In the genomic region with DNA sequence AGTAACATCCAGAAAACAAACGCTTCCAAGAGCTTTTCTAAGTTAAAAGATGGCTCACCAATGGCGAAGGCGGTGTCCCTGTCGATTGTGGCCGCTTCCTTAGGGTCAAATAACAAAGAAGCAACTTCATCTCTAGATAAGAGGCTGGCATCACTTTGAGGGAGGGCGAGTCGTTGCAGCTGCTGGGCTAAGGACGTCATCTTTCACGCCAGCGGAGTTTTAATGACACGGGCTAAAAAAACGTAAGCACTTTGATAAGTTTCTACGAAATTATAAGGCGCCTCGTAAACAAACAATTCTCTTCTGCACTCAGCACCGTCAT, we compare ENCODE assay signal across 8 cellular contexts. TPM values are rescaled to one million over a fixed set of nuclear protein-coding genes. Genes with fewer than 3 reads are reported as not detected.
DNase-seq lines count a peak whose midpoint lies in the region; ATAC-seq and TF ChIP-seq lines count a peak whose summit lies in the region.

No MANE protein-coding gene starts in this region.

- H3K4me3 ChIP-seq in SJSA1 (peak overlapping the region; percentile 56), neural progenitor cell (peak overlapping the region; percentile 68)

- H3K27me3 Mint-ChIP-seq in neural progenitor cell (ENCODE audit: insufficient read depth, low read depth) = no peaks in the 10 kb centered on the region

- H3K9me3 Mint-ChIP-seq in neural progenitor cell = no peaks in the 10 kb centered on the region

- no peaks in the 10 kb centered on the region for H3K9me3 ChIP-seq in SJSA1 (replicated peaks)
- no peaks in the 10 kb centered on the region for H3K9me3 ChIP-seq in neural progenitor cell (ENCODE audit: low read depth)

- H3F3A ChIP-seq in neural progenitor cell (ENCODE audit: low read depth) = peaks cover 14% of the 10 kb centered on the region

- H3K36me3 ChIP-seq in SJSA1 (peaks cover 33% of the 10 kb centered on the region), neural progenitor cell (no peaks in the 10 kb centered on the region)

- H3K36me3 Mint-ChIP-seq in neural progenitor cell = no peaks in the 10 kb centered on the region

- peaks cover 15% of the 10 kb centered on the region for H3K4me1 Mint-ChIP-seq in neural progenitor cell

- H4K20me1 ChIP-seq in neural progenitor cell (ENCODE audit: low read depth) = no peaks in the 10 kb centered on the region

- H3K27ac ChIP-seq in SJSA1 (peak overlapping the region; percentile 47), epithelial cell of prostate (peak overlapping the region; percentile 56), neural progenitor cell (no peak overlapping the region)

- DNase-seq in ELR (ENCODE audit: low read depth) (peak; percentile 44), HCEC 1CT (peak; percentile 20), SJSA1 (ENCODE audit: low read depth in 1 of 2, low spot score in 2 of 2) (no peak), epithelial cell of prostate (ENCODE audit: low read depth, low spot score) (no peak), neural progenitor cell (ENCODE audit: low spot score) (no peak), dedifferentiated amniotic fluid mesenchymal stem cell (ENCODE audit: extremely low spot score) (no peak), globus pallidus (ENCODE audit: low spot score) (no peak)

- TF ChIP-seq CTCF in neural progenitor cell (IDR thresholded peaks at IDR 0.05) = no peak

- H3K79me2 ChIP-seq in neural progenitor cell (ENCODE audit: low read depth) = peaks cover 42% of the 10 kb centered on the region

- H3K27ac Mint-ChIP-seq in neural progenitor cell = peak overlapping the region; percentile 67

- peak overlapping the region; percentile 76 for H3K4me2 ChIP-seq in neural progenitor cell

- H3K9ac ChIP-seq in neural progenitor cell = peak overlapping the region; percentile 59

- H2AFZ ChIP-seq in neural progenitor cell (replicated peaks) = peak overlapping the region; percentile 85

- ATAC-seq in GM21390 (IDR thresholded peaks at IDR 0.05; ENCODE audit: unreplicated experiment) = no peak

- H3K27me3 ChIP-seq in SJSA1 (replicated peaks) (no peaks in the 10 kb centered on the region), neural progenitor cell (no peaks in the 10 kb centered on the region)

- peak overlapping the region; percentile 97 for H3K4me3 Mint-ChIP-seq in neural progenitor cell

- H3K4me1 ChIP-seq in SJSA1 (replicated peaks) (peaks cover 7% of the 10 kb centered on the region; the same call in 1 of the 2 replicates), neural progenitor cell (peaks cover 4% of the 10 kb centered on the region)

RNA-seq across cellular contexts. Expression of a gene that starts 0.5 kb away (rescaled TPM):
- 21.9 and 25.3 TPM in 2 replicates for total RNA-seq in SJSA1 (2014; rRNA removed; shearing (Covaris generic))
- total RNA-seq in neural progenitor cell (ENCODE audit: low replicate concordance) = 45.2 and 54.9 TPM in 2 replicates

Comparison
In these comparisons a context has a peak if more than half of its experiments do, and no peak if none do; other contexts are left out.
1. DNase-seq: peak in ELR (single experiment) and HCEC 1CT (single experiment); none in SJSA1 (0 of 2), epithelial cell of prostate (single experiment), neural progenitor cell (single experiment), dedifferentiated amniotic fluid mesenchymal stem cell (single experiment) and globus pallidus (single experiment).